In the genomic region with DNA sequence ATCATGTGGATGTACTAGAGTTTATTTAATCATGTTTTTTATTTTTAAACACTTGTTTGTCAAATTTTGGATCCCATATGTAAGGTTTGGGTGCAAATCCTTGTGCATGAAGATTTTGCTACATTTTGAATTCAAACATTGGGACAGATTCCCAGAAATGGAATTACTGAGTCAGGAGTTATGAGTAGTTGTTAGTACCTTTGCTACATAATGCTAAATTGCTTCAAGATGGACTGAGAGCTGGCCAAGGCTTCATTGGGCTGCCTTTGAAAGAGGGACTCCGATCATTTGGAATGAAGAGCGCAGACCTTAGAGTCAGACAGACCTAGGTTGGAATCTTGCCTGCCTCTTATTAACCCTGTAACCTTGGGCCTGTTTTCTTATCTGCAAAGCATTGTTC, we compare ENCODE assay signal across 24 cellular contexts.
"Had no signal": no experiment of that assay in that cellular context is flagged by ENCODE, and none has a peak within 500 bp of the region (broad histone marks: within the 10 kb centered on the region; RNA-seq: fewer than 3 reads in every experiment).

No MANE protein-coding gene starts in this region.

- H3K4me3 ChIP-seq: breast epithelium, SK-N-MC had no signal

- DNase-seq: activated CD4-positive, alpha-beta memory T cell treated with anti-CD3 and anti-CD28 coated beads, Interleukin-2, amount 10 ng/mL, durations not matched to agents 7 days and 5 days; activated CD4-positive, alpha-beta T cell treated with anti-CD3 and anti-CD28 coated beads, Interleukin-2, amount 50 U/mL, for 1 hour; activated CD4-positive, CD25-positive, alpha-beta regulatory T cell; activated CD8-positive, alpha-beta memory T cell treated with anti-CD3 and anti-CD28 coated beads, Interleukin-2, amount 50 U/mL, for 4 hours; activated naive CD4-positive, alpha-beta T cell treated with anti-CD3 and anti-CD28 coated beads, Interleukin-2, amount 50 U/mL, for 16 hours; activated naive CD8-positive, alpha-beta T cell treated with anti-CD3 and anti-CD28 coated beads, Interleukin-2, amount 10 ng/mL, durations not matched to agents 7 days and 5 days; activated T-cell treated with anti-CD3 and anti-CD28 coated beads, Interleukin-2, amount 50 U/mL, for 1 hour; aorta; central memory CD4-positive, alpha-beta T cell; MM.1S; NCI-H1105; NCI-H1436; NCI-H1694 treated with DMSO at 0.1 percent for 48 hours; NCI-H2029 treated with DMSO at 0.1 percent for 48 hours; NCI-H345; NCI-H510A treated with DMSO at 0.1 percent for 48 hours; NCI-H69; NK-92 treated with Interleukin-12 subunit alpha and Interleukin-12 subunit beta, amount 100 ng/mL, for 24 hours; OCI-M1; RPMI8226; T-helper 1 cell had no signal

- H3K27me3 ChIP-seq: breast epithelium had no signal

- H3K27ac ChIP-seq: breast epithelium, SK-N-MC, VCaP had no signal

- H3K36me3 ChIP-seq: breast epithelium had no signal

- H3K4me1 ChIP-seq: breast epithelium had no signal
